In the genomic region with DNA sequence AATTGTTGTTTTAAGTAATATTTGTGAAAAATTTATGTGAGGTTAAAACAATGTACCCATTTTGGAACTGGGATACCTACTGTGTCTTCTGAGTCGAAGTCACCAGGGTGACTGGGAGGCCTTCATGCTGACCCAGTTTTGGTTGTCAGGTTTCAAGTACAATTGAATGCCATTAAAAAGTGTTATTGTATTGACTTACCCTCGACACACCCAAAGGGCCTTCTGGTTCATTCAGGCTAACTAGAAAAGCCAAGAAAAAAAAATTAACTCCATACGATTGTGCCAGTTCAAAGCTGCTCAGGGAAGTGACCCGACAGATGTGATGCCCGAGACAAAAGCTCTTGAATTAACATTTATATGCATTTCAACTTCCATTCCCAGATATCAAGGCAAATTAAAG, we compare ENCODE assay signal across 25 cellular contexts.
"Had no signal": no experiment of that assay in that cellular context is flagged by ENCODE, and none has a peak within 500 bp of the region (broad histone marks: within the 10 kb centered on the region; RNA-seq: fewer than 3 reads in every experiment).

No MANE protein-coding gene starts in this region.

- H3K9me3 ChIP-seq: SJCRH30, SK-N-SH had no signal

- H3K27ac Mint-ChIP-seq: activated CD4-positive, alpha-beta memory T cell treated with anti-CD3 and anti-CD28 coated beads, Interleukin-2, amount 10 ng/mL, durations not matched to agents 7 days and 5 days; activated naive CD4-positive, alpha-beta T cell treated with anti-CD3 and anti-CD28 coated beads, Interleukin-2, amount 10 ng/mL, durations not matched to agents 7 days and 5 days; activated naive CD8-positive, alpha-beta T cell treated with anti-CD3 and anti-CD28 coated beads for 36 hours; activated T-helper 17 cell treated with anti-CD3 and anti-CD28 coated beads, Interleukin-2, amount 50 U/mL, for 72 hours had no signal

- H3K27me3 ChIP-seq: brain microvascular endothelial cell, cardiac muscle cell, SJCRH30 had no signal

- DNase-seq: activated CD4-positive, alpha-beta memory T cell treated with anti-CD3 and anti-CD28 coated beads, Interleukin-2, amount 10 ng/mL, durations not matched to agents 7 days and 5 days; activated CD4-positive, alpha-beta T cell treated with anti-CD3 and anti-CD28 coated beads, Interleukin-2, amount 50 U/mL, for 1 hour; activated CD4-positive, CD25-positive, alpha-beta regulatory T cell; activated gamma-delta T cell; activated naive CD4-positive, alpha-beta T cell treated with anti-CD3 and anti-CD28 coated beads, Interleukin-2, amount 10 ng/mL, durations not matched to agents 7 days and 5 days; activated naive CD8-positive, alpha-beta T cell treated with anti-CD3 and anti-CD28 coated beads for 36 hours; activated T-cell treated with anti-CD3 and anti-CD28 coated beads for 4 hours; activated T-cell treated with anti-CD3 and anti-CD28 coated beads, Interleukin-2, amount 50 U/mL, for 48 hours; brain microvascular endothelial cell; Karpas-422; MM.1S; NCI-H1105 treated with DMSO at 0.1 percent for 48 hours; NCI-H1436 treated with DMSO at 0.1 percent for 48 hours; NCI-H187; NCI-H2081; NCI-H345; NCI-H510A; NCI-H82; SK-N-SH; T-helper 1 cell had no signal

- H3K36me3 Mint-ChIP-seq: activated naive CD4-positive, alpha-beta T cell treated with anti-CD3 and anti-CD28 coated beads, Interleukin-2, amount 10 ng/mL, durations not matched to agents 7 days and 5 days; activated naive CD8-positive, alpha-beta T cell treated with anti-CD3 and anti-CD28 coated beads for 36 hours had no signal

- H3K4me3 Mint-ChIP-seq: activated CD4-positive, alpha-beta memory T cell treated with anti-CD3 and anti-CD28 coated beads, Interleukin-2, amount 10 ng/mL, durations not matched to agents 7 days and 5 days; activated naive CD4-positive, alpha-beta T cell treated with anti-CD3 and anti-CD28 coated beads, Interleukin-2, amount 10 ng/mL, durations not matched to agents 7 days and 5 days; activated naive CD8-positive, alpha-beta T cell treated with anti-CD3 and anti-CD28 coated beads for 36 hours; activated T-helper 17 cell treated with anti-CD3 and anti-CD28 coated beads, Interleukin-2, amount 50 U/mL, for 72 hours had no signal

- H3K36me3 ChIP-seq: brain microvascular endothelial cell, cardiac muscle cell, SJCRH30 had no signal

- H3K27me3 Mint-ChIP-seq: activated CD4-positive, alpha-beta memory T cell treated with anti-CD3 and anti-CD28 coated beads, Interleukin-2, amount 10 ng/mL, durations not matched to agents 7 days and 5 days; activated naive CD4-positive, alpha-beta T cell treated with anti-CD3 and anti-CD28 coated beads, Interleukin-2, amount 10 ng/mL, durations not matched to agents 7 days and 5 days; activated naive CD8-positive, alpha-beta T cell treated with anti-CD3 and anti-CD28 coated beads for 36 hours had no signal

- H3K4me1 Mint-ChIP-seq: activated CD4-positive, alpha-beta memory T cell treated with anti-CD3 and anti-CD28 coated beads, Interleukin-2, amount 10 ng/mL, durations not matched to agents 7 days and 5 days; activated naive CD4-positive, alpha-beta T cell treated with anti-CD3 and anti-CD28 coated beads, Interleukin-2, amount 10 ng/mL, durations not matched to agents 7 days and 5 days; activated naive CD8-positive, alpha-beta T cell treated with anti-CD3 and anti-CD28 coated beads for 36 hours; activated T-helper 17 cell treated with anti-CD3 and anti-CD28 coated beads, Interleukin-2, amount 50 U/mL, for 72 hours had no signal

- H3K4me3 ChIP-seq: cardiac muscle cell, SJCRH30 had no signal

- ATAC-seq: activated T-helper 17 cell treated with anti-CD3 and anti-CD28 coated beads, Interleukin-2, amount 50 U/mL, for 72 hours; Right ventricle myocardium inferior had no signal

- H3K27ac ChIP-seq: brain microvascular endothelial cell, cardiac muscle cell, SJCRH30, VCaP had no signal

- H3K9me3 Mint-ChIP-seq: activated CD4-positive, alpha-beta memory T cell treated with anti-CD3 and anti-CD28 coated beads, Interleukin-2, amount 10 ng/mL, durations not matched to agents 7 days and 5 days; activated naive CD4-positive, alpha-beta T cell treated with anti-CD3 and anti-CD28 coated beads, Interleukin-2, amount 10 ng/mL, durations not matched to agents 7 days and 5 days; activated naive CD8-positive, alpha-beta T cell treated with anti-CD3 and anti-CD28 coated beads for 36 hours had no signal
